ENCODE assay signal across 19 cellular contexts in genomic region chr11:134386945-134387344, GRCh38. TPM values are rescaled to one million over a fixed set of nuclear protein-coding genes. Genes with fewer than 3 reads are reported as not detected.
DNase-seq lines count a peak whose midpoint lies in the region; ATAC-seq, FAIRE-seq and TF ChIP-seq lines count a peak whose summit lies in the region.
"Had no signal": no experiment of that assay in that cellular context is flagged by ENCODE, and none has a peak within 500 bp of the region (broad histone marks: within the 10 kb centered on the region; RNA-seq: fewer than 3 reads in every experiment).

No MANE protein-coding gene starts in this region.

- H3K18ac ChIP-seq in neuronal stem cell (ENCODE audit: low read length): no peak overlapping the region

- no peak overlapping the region for H2BK15ac ChIP-seq in neuronal stem cell (ENCODE audit: low read length)

- H3K36me3 ChIP-seq in small intestine (ENCODE audit: control insufficient read depth in 2 of 2, insufficient read depth in 2 of 2, low read length in 2 of 2) (no peaks in the 10 kb centered on the region), neuronal stem cell (replicated peaks in 1 of 2; ENCODE audit: control insufficient read depth in 2 of 2, insufficient read depth in 2 of 2, low read length in 2 of 2) (peaks cover 42 to 44% of the 10 kb centered on the region in 2 donors)
- H3K36me3 ChIP-seq: heart right ventricle, left lung, thyroid gland had no signal

- no peak overlapping the region for H3K9ac ChIP-seq in neuronal stem cell (ENCODE audit: low read depth, low read length, poor library complexity)
- H3K9ac ChIP-seq: KMS-11 had no signal

- peaks cover 4% of the 10 kb centered on the region for H3K79me1 ChIP-seq in neuronal stem cell (ENCODE audit: low read depth, low read length)

- no peaks in the 10 kb centered on the region for H3K27me3 Mint-ChIP-seq in central memory CD8-positive, alpha-beta T cell

- H3K4me1 Mint-ChIP-seq in central memory CD8-positive, alpha-beta T cell: peaks cover 60% of the 10 kb centered on the region

- H3K27ac ChIP-seq in small intestine (ENCODE audit: low read depth in 1 of 2, low read length in 1 of 2) (no peak overlapping the region), neuronal stem cell (replicated peaks; ENCODE audit: low read length) (no peak overlapping the region)
- H3K27ac ChIP-seq: heart right ventricle, KMS-11, left lung, psoas muscle, skin epidermis, thyroid gland had no signal

- intact Hi-C loops in Right ventricle myocardium inferior (cut with DNase I) (no loop called here), Right ventricle myocardium superior (cut with DNase I) (no loop called here)

- TF ChIP-seq CTCF in NB4 (IDR thresholded peaks at IDR 0.05; ENCODE audit: low read depth, low read length): no peak

- FAIRE-seq in small intestine (lab: Jason Lieb, UNC): no peak
- FAIRE-seq: H54 had no signal

- 47 to 68% (median 59%) methylated on average over 6 of the region's 6 CpGs for WGBS in small intestine, 3 donors
- no CpG with 5 or more reads among the region's 6 CpGs for WGBS in neuronal stem cell (ENCODE audit: extremely low coverage in 2 of 2, insufficient read length in 2 of 2, insufficient replicate concordance in 1 of 2), 2 donors

- no peak overlapping the region for H3K4me2 ChIP-seq in neuronal stem cell (ENCODE audit: insufficient read depth, low read length, poor library complexity, severe bottlenecking)
- H3K4me2 ChIP-seq: KMS-11 had no signal

- H2BK120ac ChIP-seq in neuronal stem cell (ENCODE audit: low read depth, low read length): no peak overlapping the region

- H3K27ac Mint-ChIP-seq in central memory CD8-positive, alpha-beta T cell (ENCODE audit: low read depth): peak overlapping the region; percentile 6

- H4K8ac ChIP-seq in neuronal stem cell (ENCODE audit: low read depth, low read length): no peak overlapping the region

- H3K36me3 Mint-ChIP-seq in central memory CD8-positive, alpha-beta T cell (ENCODE audit: insufficient read depth): peaks cover 3% of the 10 kb centered on the region

- no peaks in the 10 kb centered on the region for H3K27me3 ChIP-seq in small intestine (ENCODE audit: control insufficient read depth in 2 of 2, insufficient read depth in 2 of 2, low read length in 2 of 2)
- H3K27me3 ChIP-seq in neuronal stem cell (ENCODE audit: control insufficient read depth in 3 of 3, insufficient read depth in 3 of 3, low read depth in 1 of 3, low read length in 3 of 3): no peaks in the 10 kb centered on the region
- H3K27me3 ChIP-seq: thyroid gland had no signal

- H2BK12ac ChIP-seq in neuronal stem cell (ENCODE audit: low read length): no peak overlapping the region

- H2AK5ac ChIP-seq in neuronal stem cell (ENCODE audit: low read depth, low read length): no peak overlapping the region

- H3K4ac ChIP-seq in neuronal stem cell (ENCODE audit: low read length): no peak overlapping the region

- no peaks in the 10 kb centered on the region for H3K9me3 ChIP-seq in small intestine (ENCODE audit: control insufficient read depth, low read depth)
- H3K9me3 ChIP-seq in neuronal stem cell (replicated peaks in 1 of 2; ENCODE audit: control insufficient read depth in 2 of 2, insufficient read depth in 1 of 2, low read depth in 1 of 2, low read length in 2 of 2): peaks cover 0 to 2% of the 10 kb centered on the region in 2 donors
- H3K9me3 ChIP-seq: heart right ventricle, left lung, psoas muscle, thyroid gland had no signal

- ATAC-seq in Right ventricle myocardium inferior: no peak
- no peak for ATAC-seq in Right ventricle myocardium superior (ENCODE audit: poor library complexity)
- no peak for ATAC-seq in central memory CD8-positive, alpha-beta T cell (replicated peaks; ENCODE audit: extremely low read depth, poor library complexity, severe bottlenecking)
- ATAC-seq: left lung, psoas muscle had no signal

- no peaks in the 10 kb centered on the region for H3K9me3 Mint-ChIP-seq in central memory CD8-positive, alpha-beta T cell

- H4K91ac ChIP-seq in neuronal stem cell (ENCODE audit: low read depth, low read length, poor library complexity): no peak overlapping the region

- peak; percentile 37 for DNase-seq in Right ventricle myocardium inferior (ENCODE audit: missing footprints)
- no peak for DNase-seq in Right ventricle myocardium superior
- DNase-seq in NB4 (ENCODE audit: low read depth): peak; percentile 40
- no peak for DNase-seq in central memory CD8-positive, alpha-beta T cell (ENCODE audit: low spot score in 2 of 2)
- DNase-seq in small intestine: no peak
- no peak for DNase-seq in NOMO-1 (lab: John Stamatoyannopoulos, UW; ENCODE audit: unreplicated experiment in 2 of 2)
- no peak for DNase-seq in neuronal stem cell (ENCODE audit: low spot score)
- DNase-seq: heart right ventricle; midbrain; NCI-H1092 treated with DMSO at 0.1 percent for 48 hours; NCI-H2029; NCI-H446; psoas muscle; stimulated activated naive CD4-positive, alpha-beta T cell treated with Interleukin-2 at 50 U/mL for 16 hours; thyroid gland had no signal

- no peak overlapping the region for H3K23ac ChIP-seq in neuronal stem cell (ENCODE audit: low read depth, low read length, poor library complexity)

- H3K4me3 ChIP-seq in NB4 (ENCODE audit: low read depth, low read length) (no peak overlapping the region), small intestine (ENCODE audit: low read depth in 1 of 2, low read length in 2 of 2) (no peak overlapping the region), neuronal stem cell (ENCODE audit: low read length in 2 of 2) (no peak overlapping the region)
- H3K4me3 ChIP-seq: heart right ventricle, left lung, psoas muscle, skin epidermis, thyroid gland had no signal

- TF ChIP-seq POLR2A in NB4 (IDR thresholded peaks at IDR 0.05; ENCODE audit: extremely low read depth, insufficient read length): no peak

- no peaks in the 10 kb centered on the region for H3K4me1 ChIP-seq in small intestine (ENCODE audit: control insufficient read depth in 2 of 2, insufficient read depth in 1 of 2, low read depth in 1 of 2, low read length in 1 of 2)
- no peaks in the 10 kb centered on the region for H3K4me1 ChIP-seq in neuronal stem cell (ENCODE audit: control insufficient read depth in 2 of 2, insufficient read depth in 1 of 2, low read depth in 1 of 2, low read length in 2 of 2)
- H3K4me1 ChIP-seq: heart right ventricle, left lung, psoas muscle, thyroid gland had no signal

- H3K4me3 Mint-ChIP-seq in central memory CD8-positive, alpha-beta T cell: peak overlapping the region; percentile 58

- no peak overlapping the region for H2BK5ac ChIP-seq in neuronal stem cell (ENCODE audit: low read length)

- H3K14ac ChIP-seq in neuronal stem cell (ENCODE audit: low read length): no peak overlapping the region

- H2AFZ ChIP-seq in neuronal stem cell (ENCODE audit: low read length): no peak overlapping the region

RNA-seq across cellular contexts. Expression of gene B3GAT1, which starts 25.1 kb away (rescaled TPM):
- total RNA-seq in Right ventricle myocardium inferior: 0.16 TPM
- total RNA-seq in Right ventricle myocardium superior: 0.11 TPM
- polyA plus RNA-seq in small intestine: under 1 TPM in 2 of 3 donors, not detected in 1; 0.54 to 0.57 TPM
- 27.4 TPM for polyA plus RNA-seq in neuronal stem cell (2013, experiment 1 of 2)
- 27.2 TPM for polyA plus RNA-seq in neuronal stem cell (2013, experiment 2 of 2)

RNA-seq across cellular contexts. Expression of gene GLB1L2, which starts 55.2 kb away (rescaled TPM):
- total RNA-seq in Right ventricle myocardium inferior (0.32 TPM), Right ventricle myocardium superior (0.30 TPM)
- polyA plus RNA-seq in small intestine: 1 to 10 TPM; 1.4 to 9.6 (median 1.8) TPM
- 7.7 TPM for polyA plus RNA-seq in neuronal stem cell (2013, experiment 1 of 2)
- 7.7 TPM for polyA plus RNA-seq in neuronal stem cell (2013, experiment 2 of 2)

Comparison
In these comparisons a context has a peak if more than half of its experiments do, and no peak if none do; other contexts are left out.
1. DNase-seq: peak in Right ventricle myocardium inferior (single experiment) and NB4 (single experiment); none in Right ventricle myocardium superior (single experiment), central memory CD8-positive, alpha-beta T cell (0 of 2), small intestine (single experiment), NOMO-1 (0 of 2) and neuronal stem cell (single experiment).